37 cellular contexts compared by ENCODE assay signal in the genomic region with DNA sequence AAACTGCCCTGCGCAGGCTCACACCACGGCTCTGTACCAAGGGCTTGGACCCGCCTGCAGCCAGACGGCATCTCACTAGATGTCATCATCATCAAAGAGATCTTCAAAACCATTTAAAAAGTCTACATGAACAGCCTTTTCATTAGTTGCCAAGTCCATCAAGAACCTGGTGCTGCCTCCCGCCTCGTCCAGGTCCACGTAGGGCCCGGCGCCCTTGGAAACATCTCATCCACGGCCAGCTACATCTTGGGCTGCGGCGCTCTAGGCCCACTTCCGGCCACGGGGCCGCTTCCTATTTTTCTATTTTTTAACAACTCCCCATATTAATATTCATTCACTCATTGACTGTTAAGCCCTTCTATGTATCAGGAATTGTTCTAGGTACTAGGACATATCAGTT.
"Had no signal": no experiment of that assay in that cellular context is flagged by ENCODE, and none has a peak within 500 bp of the region (broad histone marks: within the 10 kb centered on the region; RNA-seq: fewer than 3 reads in every experiment).

No MANE protein-coding gene starts in this region.

- H3K9me3 ChIP-seq: body of pancreas, breast epithelium had no signal

- ATAC-seq: activated CD8-positive, alpha-beta T cell treated with anti-CD3 and anti-CD28 coated beads for 36 hours; activated T-cell treated with anti-CD3 and anti-CD28 coated beads, Interleukin-2, amount 50 U/mL, for 72 hours; activated T-helper 17 cell treated with anti-CD3 and anti-CD28 coated beads, Interleukin-2, amount 50 U/mL, for 72 hours; body of pancreas; Right ventricle myocardium inferior; SK-N-SH treated with all-trans-retinoic acid at 6 μM for 48 hours had no signal

- H3K27ac Mint-ChIP-seq: activated CD4-positive, alpha-beta T cell treated with anti-CD3 and anti-CD28 coated beads, Interleukin-2, amount 10 ng/mL, durations not matched to agents 24 days and 14 days; activated CD8-positive, alpha-beta T cell treated with anti-CD3 and anti-CD28 coated beads for 36 hours; activated naive CD4-positive, alpha-beta T cell treated with anti-CD3 and anti-CD28 coated beads, Interleukin-2, amount 50 U/mL, for 24 hours; activated naive CD8-positive, alpha-beta T cell treated with anti-CD3 and anti-CD28 coated beads, Interleukin-2, amount 10 ng/mL, durations not matched to agents 7 days and 5 days; activated T-helper 17 cell treated with anti-CD3 and anti-CD28 coated beads, Interleukin-2, amount 50 U/mL, for 72 hours had no signal

- H3K4me2 ChIP-seq: PC-9 had no signal

- H3K27ac ChIP-seq: body of pancreas, breast epithelium, PC-9, RWPE1, WERI-Rb-1 had no signal

- DNase-seq: activated CD4-positive, alpha-beta T cell treated with anti-CD3 and anti-CD28 coated beads, Interleukin-2, amount 10 ng/mL, durations not matched to agents 24 days and 14 days; activated CD4-positive, alpha-beta T cell treated with anti-CD3 and anti-CD28 coated beads, Interleukin-2, amount 50 U/mL, for 4 hours; activated CD4-positive, CD25-positive, alpha-beta regulatory T cell; activated CD8-positive, alpha-beta T cell treated with anti-CD3 and anti-CD28 coated beads for 36 hours; activated gamma-delta T cell; activated naive CD4-positive, alpha-beta T cell treated with Interleukin-2 at 50 U/mL for 16 hours; activated naive CD8-positive, alpha-beta T cell treated with anti-CD3 and anti-CD28 coated beads, Interleukin-2, amount 10 ng/mL, durations not matched to agents 7 days and 5 days; activated T-cell treated with anti-CD3 and anti-CD28 coated beads, Interleukin-2, amount 50 U/mL, for 1 hour; activated T-cell treated with anti-CD3 and anti-CD28 coated beads, Interleukin-2, amount 50 U/mL, for 72 hours; amygdala; body of pancreas; NCI-H1092 treated with DMSO at 0.1 percent for 48 hours; NCI-H1417; NCI-H146; NCI-H187; NCI-H2029 treated with DMSO at 0.1 percent for 48 hours; NCI-H2107; NCI-H2171; NCI-H510A; NCI-H526; NCI-H748 treated with DMSO at 0.1 percent for 48 hours; NK-92 treated with Interleukin-12 subunit alpha and Interleukin-12 subunit beta, amount 100 ng/mL, for 24 hours; PC-9; SIG-M5; SW 1271; T-helper 1 cell; T-helper 2 cell; T-helper 9 cell; WERI-Rb-1 had no signal

- H3K27me3 ChIP-seq: body of pancreas, breast epithelium had no signal

- H3K36me3 ChIP-seq: breast epithelium, WERI-Rb-1 had no signal

- H3K27me3 Mint-ChIP-seq: activated naive CD4-positive, alpha-beta T cell treated with anti-CD3 and anti-CD28 coated beads, Interleukin-2, amount 50 U/mL, for 24 hours; activated T-helper 17 cell treated with anti-CD3 and anti-CD28 coated beads, Interleukin-2, amount 50 U/mL, for 72 hours had no signal

- H3K9me3 Mint-ChIP-seq: activated CD4-positive, alpha-beta T cell treated with anti-CD3 and anti-CD28 coated beads, Interleukin-2, amount 10 ng/mL, durations not matched to agents 24 days and 14 days; activated naive CD4-positive, alpha-beta T cell treated with anti-CD3 and anti-CD28 coated beads, Interleukin-2, amount 50 U/mL, for 24 hours; activated T-helper 17 cell treated with anti-CD3 and anti-CD28 coated beads, Interleukin-2, amount 50 U/mL, for 72 hours had no signal

- H3K4me1 ChIP-seq: body of pancreas, breast epithelium had no signal

- H3K4me3 ChIP-seq: body of pancreas, breast epithelium, PC-9 had no signal

- H3K36me3 Mint-ChIP-seq: activated naive CD4-positive, alpha-beta T cell treated with anti-CD3 and anti-CD28 coated beads, Interleukin-2, amount 50 U/mL, for 24 hours had no signal

- H2AFZ ChIP-seq: PC-9 had no signal

- FAIRE-seq: astrocyte, RCC 7860 had no signal

- H3K4me3 Mint-ChIP-seq: activated CD4-positive, alpha-beta T cell treated with anti-CD3 and anti-CD28 coated beads, Interleukin-2, amount 10 ng/mL, durations not matched to agents 24 days and 14 days; activated CD8-positive, alpha-beta T cell treated with anti-CD3 and anti-CD28 coated beads for 36 hours; activated naive CD4-positive, alpha-beta T cell treated with anti-CD3 and anti-CD28 coated beads, Interleukin-2, amount 50 U/mL, for 24 hours; activated naive CD8-positive, alpha-beta T cell treated with anti-CD3 and anti-CD28 coated beads, Interleukin-2, amount 10 ng/mL, durations not matched to agents 7 days and 5 days; activated T-cell treated with anti-CD3 and anti-CD28 coated beads, Interleukin-2, amount 50 U/mL, for 72 hours; activated T-helper 17 cell treated with anti-CD3 and anti-CD28 coated beads, Interleukin-2, amount 50 U/mL, for 72 hours had no signal
